Comparison of ENCODE assay signal across 25 cellular contexts in the genomic region with DNA sequence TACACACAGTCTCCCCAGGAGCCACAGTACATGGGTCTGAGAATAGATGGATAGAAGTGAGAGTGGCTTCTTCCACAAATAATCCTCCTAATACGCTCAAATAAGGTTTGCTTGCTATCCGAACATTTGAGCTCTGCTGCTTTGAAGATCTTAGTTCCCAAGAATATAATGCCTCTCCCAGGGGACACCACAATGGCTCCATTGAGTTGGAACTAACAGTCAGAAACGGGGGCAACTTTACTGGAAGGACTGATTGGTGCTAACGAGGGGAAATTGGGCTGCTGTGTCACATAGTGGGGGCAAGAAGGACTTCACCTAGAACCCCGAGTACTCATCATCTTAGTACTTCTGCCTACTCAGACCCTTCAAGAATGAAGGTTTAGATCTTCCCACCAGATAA.
"Had no signal": no experiment of that assay in that cellular context is flagged by ENCODE, and none has a peak within 500 bp of the region (broad histone marks: within the 10 kb centered on the region; RNA-seq: fewer than 3 reads in every experiment).

No MANE protein-coding gene starts in this region.

- H3K9me3 Mint-ChIP-seq: activated naive CD8-positive, alpha-beta T cell treated with anti-CD3 and anti-CD28 coated beads, Interleukin-2, amount 10 ng/mL, durations not matched to agents 7 days and 5 days; activated T-helper 17 cell treated with anti-CD3 and anti-CD28 coated beads, Interleukin-2, amount 50 U/mL, for 72 hours; effector memory CD8-positive, alpha-beta T cell; natural killer cell treated with Interleukin-12 subunit alpha and Interleukin-12 subunit beta and Interleukin-15 and Interleukin-18, amount 100 ng/mL, for 72 hours; stimulated activated effector memory CD8-positive, alpha-beta T cell treated with anti-CD3 and anti-CD28 coated beads, Interleukin-12 subunit alpha, Interleukin-12 subunit beta, amount 100 ng/mL, for 72 hours had no signal

- H3K27ac ChIP-seq: cardiac muscle cell, foreskin keratinocyte, lower lobe of right lung, sigmoid colon, thoracic aorta, upper lobe of left lung, VCaP had no signal

- H3K4me1 ChIP-seq: foreskin keratinocyte, lower lobe of right lung, sigmoid colon, upper lobe of left lung had no signal

- H3K36me3 Mint-ChIP-seq: activated CD8-positive, alpha-beta memory T cell treated with anti-CD3 and anti-CD28 coated beads, Interleukin-2, amount 10 ng/mL, durations not matched to agents 7 days and 5 days; activated naive CD8-positive, alpha-beta T cell treated with anti-CD3 and anti-CD28 coated beads, Interleukin-2, amount 10 ng/mL, durations not matched to agents 7 days and 5 days; natural killer cell treated with Interleukin-12 subunit alpha and Interleukin-12 subunit beta and Interleukin-15 and Interleukin-18, amount 100 ng/mL, for 72 hours; stimulated activated effector memory CD8-positive, alpha-beta T cell treated with anti-CD3 and anti-CD28 coated beads, Interleukin-12 subunit alpha, Interleukin-12 subunit beta, amount 100 ng/mL, for 72 hours had no signal

- DNase-seq: activated CD4-positive, alpha-beta T cell treated with anti-CD3 and anti-CD28 coated beads for 1 hour; activated CD4-positive, alpha-beta T cell treated with anti-CD3 and anti-CD28 coated beads, Interleukin-2, amount 50 U/mL, for 4 hours; activated CD8-positive, alpha-beta memory T cell treated with anti-CD3 and anti-CD28 coated beads, Interleukin-2, amount 10 ng/mL, durations not matched to agents 7 days and 5 days; activated naive CD4-positive, alpha-beta T cell; activated naive CD8-positive, alpha-beta T cell treated with anti-CD3 and anti-CD28 coated beads, Interleukin-2, amount 10 ng/mL, durations not matched to agents 7 days and 5 days; activated T-cell treated with anti-CD3 and anti-CD28 coated beads, Interleukin-2, amount 50 U/mL, for 1 hour; amygdala; effector memory CD8-positive, alpha-beta T cell; foreskin keratinocyte; glutamatergic neuron; hippocampal formation; left colon; lower lobe of right lung; nucleus accumbens; sigmoid colon; stimulated activated CD4-positive, alpha-beta T cell treated with anti-CD3 and anti-CD28 coated beads, Interleukin-4, amount 100 ng/mL, for 24 hours; T-helper 2 cell; upper lobe of left lung had no signal

- H3K4me3 Mint-ChIP-seq: activated CD8-positive, alpha-beta memory T cell treated with anti-CD3 and anti-CD28 coated beads, Interleukin-2, amount 10 ng/mL, durations not matched to agents 7 days and 5 days; activated naive CD8-positive, alpha-beta T cell treated with anti-CD3 and anti-CD28 coated beads, Interleukin-2, amount 10 ng/mL, durations not matched to agents 7 days and 5 days; activated T-helper 17 cell treated with anti-CD3 and anti-CD28 coated beads, Interleukin-2, amount 50 U/mL, for 72 hours; effector memory CD8-positive, alpha-beta T cell; natural killer cell treated with Interleukin-12 subunit alpha and Interleukin-12 subunit beta and Interleukin-15 and Interleukin-18, amount 100 ng/mL, for 72 hours; stimulated activated effector memory CD8-positive, alpha-beta T cell treated with anti-CD3 and anti-CD28 coated beads, Interleukin-12 subunit alpha, Interleukin-12 subunit beta, amount 100 ng/mL, for 72 hours had no signal

- ATAC-seq: activated CD8-positive, alpha-beta memory T cell treated with anti-CD3 and anti-CD28 coated beads, Interleukin-2, amount 10 ng/mL, durations not matched to agents 7 days and 5 days; activated T-helper 17 cell treated with anti-CD3 and anti-CD28 coated beads, Interleukin-2, amount 50 U/mL, for 72 hours; effector memory CD8-positive, alpha-beta T cell; foreskin keratinocyte; left colon; lower lobe of right lung; natural killer cell treated with Interleukin-12 subunit alpha and Interleukin-12 subunit beta and Interleukin-15 and Interleukin-18, amount 100 ng/mL, for 72 hours; stimulated activated effector memory CD8-positive, alpha-beta T cell treated with anti-CD3 and anti-CD28 coated beads, Interleukin-12 subunit alpha, Interleukin-12 subunit beta, amount 100 ng/mL, for 72 hours had no signal

- H3K4me3 ChIP-seq: cardiac muscle cell, lower lobe of right lung, sigmoid colon, thoracic aorta, upper lobe of left lung had no signal

- H3K27ac Mint-ChIP-seq: activated CD8-positive, alpha-beta memory T cell treated with anti-CD3 and anti-CD28 coated beads, Interleukin-2, amount 10 ng/mL, durations not matched to agents 7 days and 5 days; activated naive CD8-positive, alpha-beta T cell treated with anti-CD3 and anti-CD28 coated beads, Interleukin-2, amount 10 ng/mL, durations not matched to agents 7 days and 5 days; activated T-helper 17 cell treated with anti-CD3 and anti-CD28 coated beads, Interleukin-2, amount 50 U/mL, for 72 hours; effector memory CD8-positive, alpha-beta T cell; natural killer cell treated with Interleukin-12 subunit alpha and Interleukin-12 subunit beta and Interleukin-15 and Interleukin-18, amount 100 ng/mL, for 72 hours; stimulated activated effector memory CD8-positive, alpha-beta T cell treated with anti-CD3 and anti-CD28 coated beads, Interleukin-12 subunit alpha, Interleukin-12 subunit beta, amount 100 ng/mL, for 72 hours had no signal

- H3K4me1 Mint-ChIP-seq: activated naive CD8-positive, alpha-beta T cell treated with anti-CD3 and anti-CD28 coated beads, Interleukin-2, amount 10 ng/mL, durations not matched to agents 7 days and 5 days; activated T-helper 17 cell treated with anti-CD3 and anti-CD28 coated beads, Interleukin-2, amount 50 U/mL, for 72 hours; stimulated activated effector memory CD8-positive, alpha-beta T cell treated with anti-CD3 and anti-CD28 coated beads, Interleukin-12 subunit alpha, Interleukin-12 subunit beta, amount 100 ng/mL, for 72 hours had no signal

- H3K27me3 ChIP-seq: cardiac muscle cell, upper lobe of left lung had no signal

- FAIRE-seq: islet of Langerhans had no signal
